ENCODE assay signal across 2 cellular contexts in the genomic region with DNA sequence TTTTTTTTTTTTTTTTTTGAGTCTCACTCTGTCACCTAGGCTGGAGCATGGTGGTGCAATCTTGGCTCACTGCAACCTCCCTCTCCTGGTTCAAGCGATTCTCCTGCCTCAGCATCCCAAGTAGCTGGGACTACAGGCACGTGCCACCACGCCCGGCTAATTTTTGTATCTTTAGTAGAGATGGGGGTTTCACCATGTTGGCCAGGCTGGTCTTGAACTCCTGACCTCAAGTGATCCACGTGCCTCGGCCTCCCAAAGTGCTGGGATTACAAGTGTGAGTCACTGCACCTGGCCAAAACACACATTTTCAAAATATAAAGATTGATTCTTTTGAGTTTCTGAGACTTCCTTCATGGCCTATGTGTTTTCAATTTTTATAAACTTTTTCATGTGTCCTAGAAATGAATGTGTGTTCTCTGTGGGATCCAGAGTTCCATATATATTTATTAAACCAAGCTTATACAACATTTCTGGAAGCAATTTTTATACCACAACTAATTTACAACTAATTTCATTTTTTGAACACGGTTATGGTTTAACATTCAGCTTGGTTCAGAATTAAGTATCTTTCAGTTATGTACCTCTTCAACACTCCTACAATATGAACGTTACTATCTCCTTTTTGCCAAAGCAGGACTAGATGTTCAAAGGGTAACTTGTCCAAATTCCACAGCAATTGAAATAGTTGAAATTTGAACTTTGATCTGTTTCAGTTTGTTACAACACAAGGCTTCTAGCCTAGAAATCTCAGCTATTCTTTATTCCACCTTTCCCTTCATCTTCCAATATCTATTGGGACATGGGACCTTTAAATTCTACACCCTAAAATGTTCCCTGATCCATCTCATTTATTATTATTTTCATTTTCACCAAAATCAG.
TF ChIP-seq lines count a peak whose summit lies in the region.

No MANE protein-coding gene starts in this region.

TF ChIP-seq in IMR-90, 13 proteins besides CTCF, POLR2A, EP300 and RAD21:
- TF ChIP-seq RCOR1 (IDR thresholded peaks at IDR 0.05; ENCODE audit: insufficient replicate concordance, low read length), result no peak
- TF ChIP-seq RFX5 (IDR thresholded peaks at IDR 0.05; ENCODE audit: low read depth, low read length), result no peak
- TF ChIP-seq MXI1 (IDR thresholded peaks at IDR 0.05; ENCODE audit: borderline replicate concordance, low read depth, low read length), result no peak
- TF ChIP-seq, protein P1, sequence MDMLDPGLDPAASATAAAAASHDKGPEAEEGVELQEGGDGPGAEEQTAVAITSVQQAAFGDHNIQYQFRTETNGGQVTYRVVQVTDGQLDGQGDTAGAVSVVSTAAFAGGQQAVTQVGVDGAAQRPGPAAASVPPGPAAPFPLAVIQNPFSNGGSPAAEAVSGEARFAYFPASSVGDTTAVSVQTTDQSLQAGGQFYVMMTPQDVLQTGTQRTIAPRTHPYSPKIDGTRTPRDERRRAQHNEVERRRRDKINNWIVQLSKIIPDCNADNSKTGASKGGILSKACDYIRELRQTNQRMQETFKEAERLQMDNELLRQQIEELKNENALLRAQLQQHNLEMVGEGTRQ (IDR thresholded peaks at IDR 0.05; ENCODE audit: low read depth, low read length), result no peak
- no peak for TF ChIP-seq CHD1 (IDR thresholded peaks at IDR 0.05; ENCODE audit: low read depth, low read length)
- no peak for TF ChIP-seq NFE2L2 (IDR thresholded peaks at IDR 0.05; ENCODE audit: low read depth, low read length)
- TF ChIP-seq BHLHE40 (IDR thresholded peaks at IDR 0.05; ENCODE audit: low read depth, low read length), result no peak
- no peak for TF ChIP-seq MAZ (IDR thresholded peaks at IDR 0.05; ENCODE audit: borderline replicate concordance, low read depth, low read length)
- no peak for TF ChIP-seq CEBPB (IDR thresholded peaks at IDR 0.05; ENCODE audit: low read depth, low read length)

TF ChIP-seq in neural cell, 6 proteins besides CTCF, POLR2A, EP300 and RAD21:
- TF ChIP-seq TAF1 (IDR thresholded peaks at IDR 0.05; ENCODE audit: low read depth) (no peak), SMC3 (conservative IDR thresholded peaks at IDR 0.05; ENCODE audit: poor library complexity) (no peak), POLR2AphosphoS5 (IDR thresholded peaks at IDR 0.05) (no peak), EZH2 (IDR thresholded peaks at IDR 0.05; ENCODE audit: borderline replicate concordance, insufficient read depth, low read length, poor library complexity, severe bottlenecking) (no peak), MXI1 (conservative IDR thresholded peaks at IDR 0.05; ENCODE audit: poor library complexity, severe bottlenecking) (no peak)
- TF ChIP-seq, protein P2, sequence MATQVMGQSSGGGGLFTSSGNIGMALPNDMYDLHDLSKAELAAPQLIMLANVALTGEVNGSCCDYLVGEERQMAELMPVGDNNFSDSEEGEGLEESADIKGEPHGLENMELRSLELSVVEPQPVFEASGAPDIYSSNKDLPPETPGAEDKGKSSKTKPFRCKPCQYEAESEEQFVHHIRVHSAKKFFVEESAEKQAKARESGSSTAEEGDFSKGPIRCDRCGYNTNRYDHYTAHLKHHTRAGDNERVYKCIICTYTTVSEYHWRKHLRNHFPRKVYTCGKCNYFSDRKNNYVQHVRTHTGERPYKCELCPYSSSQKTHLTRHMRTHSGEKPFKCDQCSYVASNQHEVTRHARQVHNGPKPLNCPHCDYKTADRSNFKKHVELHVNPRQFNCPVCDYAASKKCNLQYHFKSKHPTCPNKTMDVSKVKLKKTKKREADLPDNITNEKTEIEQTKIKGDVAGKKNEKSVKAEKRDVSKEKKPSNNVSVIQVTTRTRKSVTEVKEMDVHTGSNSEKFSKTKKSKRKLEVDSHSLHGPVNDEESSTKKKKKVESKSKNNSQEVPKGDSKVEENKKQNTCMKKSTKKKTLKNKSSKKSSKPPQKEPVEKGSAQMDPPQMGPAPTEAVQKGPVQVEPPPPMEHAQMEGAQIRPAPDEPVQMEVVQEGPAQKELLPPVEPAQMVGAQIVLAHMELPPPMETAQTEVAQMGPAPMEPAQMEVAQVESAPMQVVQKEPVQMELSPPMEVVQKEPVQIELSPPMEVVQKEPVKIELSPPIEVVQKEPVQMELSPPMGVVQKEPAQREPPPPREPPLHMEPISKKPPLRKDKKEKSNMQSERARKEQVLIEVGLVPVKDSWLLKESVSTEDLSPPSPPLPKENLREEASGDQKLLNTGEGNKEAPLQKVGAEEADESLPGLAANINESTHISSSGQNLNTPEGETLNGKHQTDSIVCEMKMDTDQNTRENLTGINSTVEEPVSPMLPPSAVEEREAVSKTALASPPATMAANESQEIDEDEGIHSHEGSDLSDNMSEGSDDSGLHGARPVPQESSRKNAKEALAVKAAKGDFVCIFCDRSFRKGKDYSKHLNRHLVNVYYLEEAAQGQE (IDR thresholded peaks at IDR 0.05; ENCODE audit: borderline replicate concordance), result no peak
